In the genomic region with DNA sequence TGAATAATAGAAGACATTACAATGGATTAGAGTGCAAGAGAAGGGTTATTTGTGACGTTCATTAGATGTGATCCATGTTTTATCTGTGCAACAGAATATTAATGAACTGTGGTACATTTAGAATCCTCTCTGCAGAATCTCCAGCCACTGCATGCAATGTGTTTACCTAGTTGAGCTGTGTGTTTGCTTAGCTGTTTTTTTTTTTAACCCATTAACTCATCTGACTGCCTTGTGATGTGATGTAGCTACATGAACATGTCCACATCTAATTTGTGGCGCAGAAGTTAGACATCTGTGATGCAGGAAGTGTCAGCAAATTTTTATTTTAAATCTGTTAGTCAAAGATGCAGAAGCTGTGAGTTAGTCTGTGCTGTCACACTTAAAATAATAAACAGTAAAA, we compare ENCODE assay signal across 10 cellular contexts.
DNase-seq lines count a peak whose midpoint lies in the region; ATAC-seq and TF ChIP-seq lines count a peak whose summit lies in the region.
"Had no signal": no experiment of that assay in that cellular context is flagged by ENCODE, and none has a peak within 500 bp of the region (broad histone marks: within the 10 kb centered on the region; RNA-seq: fewer than 3 reads in every experiment).

No MANE protein-coding gene starts in this region.

- H2BK120ac ChIP-seq in mesendoderm (ENCODE audit: low read depth, low read length): no peak overlapping the region

- H4K8ac ChIP-seq in mesendoderm (ENCODE audit: low read depth, low read length): no peak overlapping the region

- H3K27ac Mint-ChIP-seq in naive thymus-derived CD8-positive, alpha-beta T cell: no peak overlapping the region

- no peak overlapping the region for H3K4me2 ChIP-seq in mesendoderm (ENCODE audit: low read length)
- H3K4me2 ChIP-seq: BLaER1 had no signal

- no peak for TF ChIP-seq CTCF in uterus (IDR thresholded peaks at IDR 0.05)

- H2BK15ac ChIP-seq in mesendoderm (replicated peaks; ENCODE audit: low read depth): no peak overlapping the region

- H3K9ac ChIP-seq in mesendoderm (ENCODE audit: low read length): no peak overlapping the region
- H3K9ac ChIP-seq: BLaER1 had no signal

- intact Hi-C loops in uterus (cut with DNase I; ENCODE audit: low total_unique reads): no loop called here

- H3K79me1 ChIP-seq in mesendoderm (ENCODE audit: low read length): no peaks in the 10 kb centered on the region

- H3K23ac ChIP-seq in mesendoderm (ENCODE audit: low read length): no peak overlapping the region

- peak overlapping the region; percentile 51 for H3K18ac ChIP-seq in mesendoderm (ENCODE audit: low read length)

- no peak for TF ChIP-seq POLR2A in uterus (IDR thresholded peaks at IDR 0.05)

- no peaks in the 10 kb centered on the region for H3K79me2 ChIP-seq in mesendoderm (ENCODE audit: control insufficient read depth, insufficient read depth, low read length)

- H3K56ac ChIP-seq in mesendoderm (ENCODE audit: low read length): no peak overlapping the region

- no peak overlapping the region for H3K4me3 ChIP-seq in mesendoderm (ENCODE audit: low read length)
- peak overlapping the region; percentile 10 to 27 for H3K4me3 ChIP-seq in uterus
- no peak overlapping the region for H3K4me3 ChIP-seq in H7 (ENCODE audit: insufficient read depth, low read depth, low read length)
- H3K4me3 ChIP-seq: BLaER1 had no signal

- DNase-seq in NCI-H510A treated with DMSO at 0.1 percent for 48 hours (lab: John Stamatoyannopoulos, UW): peak; percentile 18
- no peak for DNase-seq in NCI-H510A (lab: John Stamatoyannopoulos, UW)
- DNase-seq in mesendoderm: no peak
- no peak for DNase-seq in uterus
- DNase-seq in H7: no peak
- DNase-seq in naive thymus-derived CD8-positive, alpha-beta T cell: no peak
- DNase-seq: Karpas-422 had no signal

- POLR2A ChIA-PET in naive thymus-derived CD8-positive, alpha-beta T cell (lab: Charles Lee): no interaction called here

- no peaks in the 10 kb centered on the region for H3K9me3 Mint-ChIP-seq in naive thymus-derived CD8-positive, alpha-beta T cell

- no peak for ATAC-seq in HG03159 (IDR thresholded peaks at IDR 0.05; ENCODE audit: unreplicated experiment)
- no peak for ATAC-seq in naive thymus-derived CD8-positive, alpha-beta T cell

- no peaks in the 10 kb centered on the region for H3K9me3 ChIP-seq in uterus
- H3K9me3 ChIP-seq: BLaER1 had no signal

- H3K27me3 ChIP-seq in mesendoderm (ENCODE audit: insufficient read depth, low read length, poor library complexity): no peaks in the 10 kb centered on the region
- no peaks in the 10 kb centered on the region for H3K27me3 ChIP-seq in uterus
- H3K27me3 ChIP-seq in H7 (ENCODE audit: control insufficient read depth, insufficient read depth, low read length): no peaks in the 10 kb centered on the region
- H3K27me3 ChIP-seq: BLaER1 had no signal

- H3K27me3 Mint-ChIP-seq in naive thymus-derived CD8-positive, alpha-beta T cell: peaks cover 0 to 5% (median 0%) of the 10 kb centered on the region in 5 donors

- peaks cover 0 to 3% (median 0%) of the 10 kb centered on the region in 3 donors for H3K36me3 Mint-ChIP-seq in naive thymus-derived CD8-positive, alpha-beta T cell

- H3K27ac ChIP-seq in cingulate gyrus (ENCODE audit: low read depth, low read length) (peak overlapping the region; percentile 71), mesendoderm (ENCODE audit: low read depth, low read length) (no peak overlapping the region), uterus (peak overlapping the region; percentile 63 to 75)
- H3K27ac ChIP-seq: BLaER1 had no signal

- H2BK5ac ChIP-seq in mesendoderm (ENCODE audit: low read length): no peak overlapping the region

- no peak overlapping the region for H3K4me3 Mint-ChIP-seq in naive thymus-derived CD8-positive, alpha-beta T cell

- no peak overlapping the region for H2AK5ac ChIP-seq in mesendoderm (ENCODE audit: low read length)

- H3K36me3 ChIP-seq in mesendoderm (ENCODE audit: control insufficient read depth, insufficient read depth, low read length) (no peaks in the 10 kb centered on the region), uterus (no peaks in the 10 kb centered on the region), H7 (replicated peaks; ENCODE audit: control insufficient read depth, insufficient read depth, low read length) (no peaks in the 10 kb centered on the region)
- H3K36me3 ChIP-seq: BLaER1 had no signal

- H3K4me1 Mint-ChIP-seq in naive thymus-derived CD8-positive, alpha-beta T cell: no peaks in the 10 kb centered on the region

- H3K4me1 ChIP-seq in mesendoderm (ENCODE audit: control insufficient read depth, low read depth, low read length) (peaks cover 1% of the 10 kb centered on the region), uterus (peaks cover 0 to 5% of the 10 kb centered on the region in 2 donors)
- H3K4me1 ChIP-seq: BLaER1 had no signal

- no peak overlapping the region for H3K4ac ChIP-seq in mesendoderm (ENCODE audit: low read depth, low read length)

- no peak overlapping the region for H4K5ac ChIP-seq in mesendoderm (ENCODE audit: low read length)

- no CpG with 5 or more reads among the region's 2 CpGs for WGBS in mesendoderm (ENCODE audit: extremely low coverage, insufficient coverage, low lambda C conversion rate)

Comparison
In these comparisons a context has a peak if more than half of its experiments do, and no peak if none do; other contexts are left out.
1. H3K4me3 ChIP-seq: peak in uterus (2 of 2); none in mesendoderm (single experiment) and H7 (single experiment).